8 cellular contexts compared by ENCODE assay signal in genomic region chr19:14507704-14508246, GRCh38. TPM values are rescaled to one million over a fixed set of nuclear protein-coding genes. Genes with fewer than 3 reads are reported as not detected.
DNase-seq lines count a peak whose midpoint lies in the region; ATAC-seq and FAIRE-seq lines count a peak whose summit lies in the region.

No MANE protein-coding gene starts in this region.

- H3K4me3 Mint-ChIP-seq in T-helper 1 cell treated with Interleukin-12 subunit alpha and Interleukin-12 subunit beta and Interleukin-4 antibody, amounts not matched to agents 30 μg/mL and 1 μg/mL, for 36 hours: no peak overlapping the region

- peak overlapping the region; percentile 93 for H3K27ac Mint-ChIP-seq in T-helper 1 cell treated with Interleukin-12 subunit alpha and Interleukin-12 subunit beta and Interleukin-4 antibody, amounts not matched to agents 30 μg/mL and 1 μg/mL, for 36 hours

- H3K36me3 Mint-ChIP-seq in T-helper 1 cell treated with Interleukin-12 subunit alpha and Interleukin-12 subunit beta and Interleukin-4 antibody, amounts not matched to agents 30 μg/mL and 1 μg/mL, for 36 hours (ENCODE audit: low read depth): no peaks in the 10 kb centered on the region

- H3K4me1 Mint-ChIP-seq in T-helper 1 cell treated with Interleukin-12 subunit alpha and Interleukin-12 subunit beta and Interleukin-4 antibody, amounts not matched to agents 30 μg/mL and 1 μg/mL, for 36 hours (ENCODE audit: low read depth): peaks cover 30% of the 10 kb centered on the region

- DNase-seq in T-helper 1 cell (no peak), RCC 7860 (ENCODE audit: low spot score) (peak; percentile 83), dermis blood vessel endothelial cell (peak; percentile 76), renal cortical epithelial cell (ENCODE audit: low read depth) (peak; percentile 70), LoVo (ENCODE audit: low spot score) (no peak)
- DNase-seq in effector CD8-positive, alpha-beta T cell (lab: John Stamatoyannopoulos, UW): no peak

- H3K27me3 Mint-ChIP-seq in T-helper 1 cell treated with Interleukin-12 subunit alpha and Interleukin-12 subunit beta and Interleukin-4 antibody, amounts not matched to agents 30 μg/mL and 1 μg/mL, for 36 hours (ENCODE audit: low read depth): peaks cover 9% of the 10 kb centered on the region

- no peaks in the 10 kb centered on the region for H3K9me3 Mint-ChIP-seq in T-helper 1 cell treated with Interleukin-12 subunit alpha and Interleukin-12 subunit beta and Interleukin-4 antibody, amounts not matched to agents 30 μg/mL and 1 μg/mL, for 36 hours

- FAIRE-seq in RCC 7860 (lab: Jason Lieb, UNC): no peak

- no peak for ATAC-seq in GM18867 (IDR thresholded peaks at IDR 0.05; ENCODE audit: unreplicated experiment)

RNA-seq across cellular contexts. Expression of gene DNAJB1, which starts 10.4 kb away (rescaled TPM):
- 29.5 and 39.5 TPM in 2 replicates for total RNA-seq in dermis blood vessel endothelial cell
- total RNA-seq in renal cortical epithelial cell: 55.3 and 58.9 TPM in 2 replicates

RNA-seq across cellular contexts. Expression of gene GIPC1, which starts 11.8 kb away (rescaled TPM):
- total RNA-seq in dermis blood vessel endothelial cell (175 and 182 TPM in 2 replicates), renal cortical epithelial cell (180 and 401 TPM in 2 replicates)

RNA-seq across cellular contexts. Expression of gene TECR, which starts 21.6 kb away (rescaled TPM):
- 17.0 and 25.5 TPM in 2 replicates for total RNA-seq in dermis blood vessel endothelial cell
- 33.4 and 35.6 TPM in 2 replicates for total RNA-seq in renal cortical epithelial cell

RNA-seq across cellular contexts. Expression of gene PTGER1, which starts 32.6 kb away (rescaled TPM):
- total RNA-seq in dermis blood vessel endothelial cell (0.17 and 0.42 TPM in 2 replicates), renal cortical epithelial cell (0.85 and 5.0 TPM in 2 replicates)

Comparison
In these comparisons a context has a peak if more than half of its experiments do, and no peak if none do; other contexts are left out.
1. DNase-seq: peak in RCC 7860 (single experiment), dermis blood vessel endothelial cell (single experiment) and renal cortical epithelial cell (single experiment); none in T-helper 1 cell (0 of 5), effector CD8-positive, alpha-beta T cell (single experiment) and LoVo (single experiment).